8 cellular contexts compared by ENCODE assay signal in genomic region chr20:34703573-34704176, GRCh38. TPM values are rescaled to one million over a fixed set of nuclear protein-coding genes. Genes with fewer than 3 reads are reported as not detected.
DNase-seq lines count a peak whose midpoint lies in the region; ATAC-seq and TF ChIP-seq lines count a peak whose summit lies in the region.

No MANE protein-coding gene starts in this region.

- H3K4me1 Mint-ChIP-seq in activated T-helper 1 cell treated with anti-CD3 and anti-CD28 coated beads, Interleukin-12 subunit alpha, Interleukin-12 subunit beta, Interleukin-2, Interleukin-4 antibody, amounts not matched to agents 30 ng/mL and 10 ng/mL and 1 ng/mL, durations not matched to agents 14 hours and 24 hours and 36 hours (ENCODE audit: low read depth): peaks cover 50% of the 10 kb centered on the region

- H3K4me1 ChIP-seq in DOHH2 (ENCODE audit: control insufficient read depth, low read length) (peaks cover 25% of the 10 kb centered on the region), KMS-11 (ENCODE audit: low read depth, poor library complexity, severe bottlenecking) (peaks cover 30% of the 10 kb centered on the region)

- H3K9ac ChIP-seq in KMS-11: peak overlapping the region; percentile 91

- H3K4me2 ChIP-seq in DOHH2 (ENCODE audit: low read length) (peak overlapping the region; percentile 97), KMS-11 (peak overlapping the region; percentile 92)

- no peaks in the 10 kb centered on the region for H3K9me3 ChIP-seq in DOHH2 (ENCODE audit: control insufficient read depth, insufficient read depth, low read length)

- no peaks in the 10 kb centered on the region for H3K36me3 Mint-ChIP-seq in activated T-helper 1 cell treated with anti-CD3 and anti-CD28 coated beads, Interleukin-12 subunit alpha, Interleukin-12 subunit beta, Interleukin-2, Interleukin-4 antibody, amounts not matched to agents 30 ng/mL and 10 ng/mL and 1 ng/mL, durations not matched to agents 14 hours and 24 hours and 36 hours (ENCODE audit: low read depth)

- no peaks in the 10 kb centered on the region for H4K20me1 ChIP-seq in DOHH2 (ENCODE audit: control insufficient read depth, insufficient read depth, low read depth, low read length)
- H4K20me1 ChIP-seq in KMS-11 (ENCODE audit: insufficient read depth): no peaks in the 10 kb centered on the region

- H3K9me3 Mint-ChIP-seq in activated T-helper 1 cell treated with anti-CD3 and anti-CD28 coated beads, Interleukin-12 subunit alpha, Interleukin-12 subunit beta, Interleukin-2, Interleukin-4 antibody, amounts not matched to agents 30 ng/mL and 10 ng/mL and 1 ng/mL, durations not matched to agents 14 hours and 24 hours and 36 hours: no peaks in the 10 kb centered on the region

- H3K79me2 ChIP-seq in DOHH2 (ENCODE audit: control insufficient read depth, low read length): no peaks in the 10 kb centered on the region
- no peaks in the 10 kb centered on the region for H3K79me2 ChIP-seq in KMS-11 (ENCODE audit: insufficient read depth, low read depth)

- no peaks in the 10 kb centered on the region for H3K36me3 ChIP-seq in DOHH2 (ENCODE audit: control insufficient read depth, low read length)
- no peaks in the 10 kb centered on the region for H3K36me3 ChIP-seq in KMS-11 (ENCODE audit: insufficient read depth)

- H3K27ac ChIP-seq in DOHH2 (ENCODE audit: low read depth, low read length) (no peak overlapping the region), KMS-11 (peak overlapping the region; percentile 74)

- intact Hi-C loops in activated T-helper 1 cell treated with anti-CD3 and anti-CD28 coated beads, Interleukin-12 subunit alpha, Interleukin-12 subunit beta, Interleukin-2, Interleukin-4 antibody, amounts not matched to agents 30 ng/mL and 10 ng/mL and 1 ng/mL, durations not matched to agents 14 hours and 24 hours and 36 hours (cut with micrococcal nuclease): loop anchor here (1.0 to 10.0 kb wide), 10 partner anchors 15 to 709 kb away; partner anchors contain the start of genes AHCY, DYNLRB1, MAP1LC3A and MMP24OS
- intact Hi-C loops in Right ventricle myocardium superior (cut with DNase I) (no loop called here), posterior cingulate gyrus (cut with DNase I) (loop anchor here (2.0 to 10.0 kb wide), 2 partner anchors 27 to 399 kb away; partner anchors contain the start of genes AHCY and PIGU)

- H3K4me3 Mint-ChIP-seq in activated T-helper 1 cell treated with anti-CD3 and anti-CD28 coated beads, Interleukin-12 subunit alpha, Interleukin-12 subunit beta, Interleukin-2, Interleukin-4 antibody, amounts not matched to agents 30 ng/mL and 10 ng/mL and 1 ng/mL, durations not matched to agents 14 hours and 24 hours and 36 hours: peak overlapping the region; percentile 94

- no peaks in the 10 kb centered on the region for H3K9me2 ChIP-seq in DOHH2 (replicated peaks; ENCODE audit: control insufficient read depth, low read length)

- TF ChIP-seq CTCF in DOHH2 (IDR thresholded peaks at IDR 0.05; ENCODE audit: low read depth, low read length, poor library complexity, severe bottlenecking): no peak
- no peak for TF ChIP-seq CTCF in KMS-11 (conservative IDR thresholded peaks at IDR 0.05; ENCODE audit: low read depth, low read length)

- ATAC-seq in Right ventricle myocardium superior (ENCODE audit: poor library complexity): peak; percentile 0

- H2AFZ ChIP-seq in KMS-11 (ENCODE audit: low read depth): peak overlapping the region; percentile 99

- H3F3A ChIP-seq in DOHH2 (ENCODE audit: control insufficient read depth, insufficient read depth): peaks cover 14% of the 10 kb centered on the region

- H3K27me3 ChIP-seq in DOHH2 (ENCODE audit: control insufficient read depth, low read length) (peaks cover 10% of the 10 kb centered on the region), KMS-11 (ENCODE audit: insufficient read depth, low read depth) (no peaks in the 10 kb centered on the region)

- H3K27ac Mint-ChIP-seq in activated T-helper 1 cell treated with anti-CD3 and anti-CD28 coated beads, Interleukin-12 subunit alpha, Interleukin-12 subunit beta, Interleukin-2, Interleukin-4 antibody, amounts not matched to agents 30 ng/mL and 10 ng/mL and 1 ng/mL, durations not matched to agents 14 hours and 24 hours and 36 hours: peak overlapping the region; percentile 89

- DNase-seq in activated T-helper 1 cell treated with anti-CD3 and anti-CD28 coated beads, Interleukin-12 subunit alpha, Interleukin-12 subunit beta, Interleukin-2, Interleukin-4 antibody, amounts not matched to agents 30 ng/mL and 10 ng/mL and 1 ng/mL, durations not matched to agents 14 hours and 24 hours and 36 hours (ENCODE audit: low spot score): no peak
- DNase-seq in Right ventricle myocardium superior (no peak), posterior cingulate gyrus (peak in 6 of 10 donors; percentile 13 to 86 (median 23)), cortex of kidney (lab: John Stamatoyannopoulos, UW) (no peak), hippocampal formation (lab: John Stamatoyannopoulos, UW) (no peak), NCI-H2107 (lab: John Stamatoyannopoulos, UW) (no peak)

- H3K4me3 ChIP-seq in DOHH2 (ENCODE audit: low read length): peak overlapping the region; percentile 85
- H3K4me3 ChIP-seq in KMS-11 (IDR thresholded peaks at IDR 0.05; ENCODE audit: insufficient read depth, low read depth, low read length): peak overlapping the region; percentile 34

- peaks cover 21% of the 10 kb centered on the region for H3K27me3 Mint-ChIP-seq in activated T-helper 1 cell treated with anti-CD3 and anti-CD28 coated beads, Interleukin-12 subunit alpha, Interleukin-12 subunit beta, Interleukin-2, Interleukin-4 antibody, amounts not matched to agents 30 ng/mL and 10 ng/mL and 1 ng/mL, durations not matched to agents 14 hours and 24 hours and 36 hours (ENCODE audit: insufficient read depth)

RNA-seq across cellular contexts. Expression of gene TP53INP2, which starts 0.5 kb away (rescaled TPM):
- 3.2 and 3.5 TPM in 2 replicates for total RNA-seq in activated T-helper 1 cell treated with anti-CD3 and anti-CD28 coated beads, Interleukin-12 subunit alpha, Interleukin-12 subunit beta, Interleukin-2, Interleukin-4 antibody, amounts not matched to agents 30 ng/mL and 10 ng/mL and 1 ng/mL, durations not matched to agents 14 hours and 24 hours and 36 hours
- total RNA-seq in Right ventricle myocardium superior: 108 TPM

RNA-seq across cellular contexts. Expression of gene PIGU, which starts 26.8 kb away (rescaled TPM):
- 24.8 and 25.9 TPM in 2 replicates for total RNA-seq in activated T-helper 1 cell treated with anti-CD3 and anti-CD28 coated beads, Interleukin-12 subunit alpha, Interleukin-12 subunit beta, Interleukin-2, Interleukin-4 antibody, amounts not matched to agents 30 ng/mL and 10 ng/mL and 1 ng/mL, durations not matched to agents 14 hours and 24 hours and 36 hours
- 10.9 TPM for total RNA-seq in Right ventricle myocardium superior

Comparison
In these comparisons a context has a peak if more than half of its experiments do, and no peak if none do; other contexts are left out.
1. DNase-seq: peak in posterior cingulate gyrus (6 of 10); none in activated T-helper 1 cell treated with anti-CD3 and anti-CD28 coated beads, Interleukin-12 subunit alpha, Interleukin-12 subunit beta, Interleukin-2, Interleukin-4 antibody, amounts not matched to agents 30 ng/mL and 10 ng/mL and 1 ng/mL, durations not matched to agents 14 hours and 24 hours and 36 hours (single experiment), Right ventricle myocardium superior (single experiment), cortex of kidney (single experiment), hippocampal formation (0 of 2) and NCI-H2107 (single experiment).
2. RNA of gene TP53INP2, which starts 0.5 kb away (total RNA-seq): 108 TPM in Right ventricle myocardium superior (single experiment); 3.2 to 3.5 TPM in activated T-helper 1 cell treated with anti-CD3 and anti-CD28 coated beads, Interleukin-12 subunit alpha, Interleukin-12 subunit beta, Interleukin-2, Interleukin-4 antibody, amounts not matched to agents 30 ng/mL and 10 ng/mL and 1 ng/mL, durations not matched to agents 14 hours and 24 hours and 36 hours; every median in the first group is over 10 times any median in the second.